ENCODE assay signal across 10 cellular contexts in the genomic region with DNA sequence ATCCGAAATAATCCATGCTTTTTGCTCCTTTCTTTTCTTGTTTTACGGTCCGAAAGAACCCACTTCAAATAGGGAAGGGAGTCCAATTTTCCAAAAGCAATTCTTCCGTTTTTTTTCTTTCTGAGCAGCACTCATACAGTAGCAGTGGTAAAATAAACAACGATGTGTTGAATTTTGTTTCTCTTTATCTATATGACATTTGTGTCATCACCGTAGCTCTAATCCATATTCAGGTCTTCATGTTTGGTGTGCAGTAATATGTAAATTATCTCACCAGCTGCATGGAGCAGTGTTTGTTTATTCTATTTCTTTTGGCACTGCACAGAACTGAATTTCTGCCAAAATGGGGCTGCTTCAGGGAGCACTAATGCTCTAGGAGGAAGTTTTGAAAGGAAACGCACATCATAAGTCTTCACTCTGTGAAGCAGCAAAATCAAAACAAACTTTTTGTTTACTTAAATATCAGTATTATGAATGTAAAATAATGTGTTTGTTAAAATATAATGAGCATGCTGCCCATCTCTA.
DNase-seq lines count a peak whose midpoint lies in the region.
"Had no signal": no experiment of that assay in that cellular context is flagged by ENCODE, and none has a peak within 500 bp of the region (broad histone marks: within the 10 kb centered on the region; RNA-seq: fewer than 3 reads in every experiment).

No MANE protein-coding gene starts in this region.

- H3K9me3 ChIP-seq in SJCRH30 (replicated peaks), result no peaks in the 10 kb centered on the region; the same call in 1 of the 2 replicates
- H3K9me3 ChIP-seq in stomach smooth muscle (ENCODE audit: control insufficient read depth in 2 of 2, low read length in 2 of 2), result peaks cover 0 to 3% of the 10 kb centered on the region in 2 donors

- H3K4me3 ChIP-seq in SJCRH30 (peak overlapping the region; percentile 31), stomach smooth muscle (ENCODE audit: low read length in 2 of 2) (peak overlapping the region; percentile 54 to 65)

- H3K36me3 ChIP-seq in SJCRH30, result no peaks in the 10 kb centered on the region
- H3K36me3 ChIP-seq in stomach smooth muscle (ENCODE audit: control insufficient read depth in 2 of 2, insufficient read depth in 2 of 2, low read length in 2 of 2), result peaks cover 0 to 3% of the 10 kb centered on the region in 2 donors

- DNase-seq in DMS 273 (lab: John Stamatoyannopoulos, UW; ENCODE audit: unreplicated experiment) (peak; percentile 39), DMS 273 treated with DMSO at 0.1 percent for 48 hours (lab: John Stamatoyannopoulos, UW) (no peak), SJCRH30 (peak; percentile 45 to 72), head of caudate nucleus (peak in 29 of 42 donors; percentile 11 to 83 (median 51)), mucosa of gallbladder (ENCODE audit: low spot score) (no peak), UCSD-AML1 (lab: John Stamatoyannopoulos, UW; ENCODE audit: unreplicated experiment) (no peak)
- no peak for DNase-seq in activated CD8-positive, alpha-beta memory T cell treated with anti-CD3 and anti-CD28 coated beads, Interleukin-2, amount 50 U/mL, for 48 hours
- DNase-seq: SIG-M5 had no signal

- H3K9ac ChIP-seq in stomach smooth muscle (ENCODE audit: low read length in 2 of 2), result no peak overlapping the region

- H3K27me3 ChIP-seq in SJCRH30 (no peaks in the 10 kb centered on the region), stomach smooth muscle (ENCODE audit: control insufficient read depth in 1 of 2, insufficient read depth in 2 of 2, low read length in 2 of 2) (no peaks in the 10 kb centered on the region)

- H3K4me1 ChIP-seq in SJCRH30, result peaks cover 22% of the 10 kb centered on the region
- H3K4me1 ChIP-seq in stomach smooth muscle (ENCODE audit: control insufficient read depth, insufficient read depth, low read length), result peaks cover 9% of the 10 kb centered on the region

- intact Hi-C loops in head of caudate nucleus (cut with DNase I), result no loop called here

- peak overlapping the region; percentile 60 for H3K27ac ChIP-seq in SJCRH30
- no peak overlapping the region for H3K27ac ChIP-seq in stomach smooth muscle (ENCODE audit: low read length)
- H3K27ac ChIP-seq: 22Rv1 had no signal

Comparison
In these comparisons a context has a peak if more than half of its experiments do, and no peak if none do; other contexts are left out.
1. DNase-seq: peak in DMS 273 (single experiment), SJCRH30 (2 of 2) and head of caudate nucleus (29 of 42); none in DMS 273 treated with DMSO at 0.1 percent for 48 hours (single experiment), activated CD8-positive, alpha-beta memory T cell treated with anti-CD3 and anti-CD28 coated beads, Interleukin-2, amount 50 U/mL, for 48 hours (single experiment), mucosa of gallbladder (single experiment) and UCSD-AML1 (single experiment).